ENCODE assay signal across 1 cellular context in the genomic region with DNA sequence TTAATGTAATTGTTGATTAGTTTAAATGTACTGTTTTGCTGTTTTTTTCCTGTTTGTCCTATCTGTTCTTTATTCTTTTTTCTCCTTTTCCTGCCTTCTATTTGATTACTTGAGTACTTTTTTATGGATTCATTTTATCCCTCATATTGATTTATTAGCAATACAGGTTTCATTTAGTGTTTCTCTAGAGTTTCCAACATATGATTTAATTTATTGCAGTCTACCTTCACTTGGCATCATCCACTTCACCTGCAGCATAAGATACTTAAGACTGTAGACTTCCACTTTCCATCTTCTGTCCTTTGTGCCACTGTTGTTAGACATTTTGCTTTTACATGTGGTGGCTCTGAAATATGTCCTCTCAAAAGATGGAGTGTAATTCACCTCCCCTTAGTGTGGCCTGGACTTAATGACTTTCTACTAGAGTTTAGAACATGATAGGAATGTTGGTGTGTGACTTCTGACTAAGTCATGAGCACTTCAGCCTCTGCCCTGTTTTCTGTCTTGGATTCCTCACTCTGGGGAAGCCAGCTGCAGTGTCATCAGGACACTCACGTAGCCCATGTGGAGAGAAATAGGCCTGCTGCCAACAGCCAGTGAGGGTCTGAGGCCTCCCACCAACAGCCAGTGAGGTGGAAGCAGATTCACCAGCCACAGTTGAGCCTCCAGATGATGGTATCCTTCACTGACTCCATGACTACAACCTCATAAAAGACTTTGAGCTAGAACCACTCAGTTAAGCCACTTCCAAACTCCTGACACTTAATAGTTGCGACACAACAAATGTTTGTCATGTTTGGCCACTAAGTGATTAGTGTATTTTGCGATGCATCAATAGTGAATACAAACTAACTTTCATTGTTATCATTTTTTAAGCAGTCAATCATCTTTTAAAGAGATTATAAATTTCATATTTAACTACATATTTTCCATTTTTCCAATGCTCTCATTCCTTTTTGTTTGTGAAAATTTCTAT.
TF ChIP-seq lines count a peak whose summit lies in the region.

No MANE protein-coding gene starts in this region.

TF ChIP-seq in K562, 482 proteins besides CTCF, POLR2A, EP300 and RAD21 (continued from another document and continues in another):
- TF ChIP-seq TBP (optimal IDR thresholded peaks at IDR 0.05; ENCODE audit: low read depth, low read length) (no peak), ZNF282 (CRISPR knock-in tag; IDR thresholded peaks at IDR 0.05) (no peak), FOXM1 (IDR thresholded peaks at IDR 0.05; ENCODE audit: low read depth) (no peak), FOXM1 (CRISPR knock-in tag; IDR thresholded peaks at IDR 0.05; ENCODE audit: low read depth) (no peak), ZNF239 (CRISPR knock-in tag; IDR thresholded peaks at IDR 0.05) (no peak), GATAD2A (IDR thresholded peaks at IDR 0.05) (no peak), STAT5B (CRISPR knock-in tag; IDR thresholded peaks at IDR 0.05) (no peak), ZC3H4 (CRISPR knock-in tag; IDR thresholded peaks at IDR 0.05; ENCODE audit: borderline replicate concordance) (no peak), ZNF57 (CRISPR knock-in tag; IDR thresholded peaks at IDR 0.05) (peak; percentile 74; the same call in 1 of the 2 replicates), MEIS2 (IDR thresholded peaks at IDR 0.05; ENCODE audit: partially characterized antibody) (no peak), NR2F6 (CRISPR knock-in tag; IDR thresholded peaks at IDR 0.05) (no peak), ZNF830 (CRISPR knock-in tag; IDR thresholded peaks at IDR 0.05) (0 out of 2 replicates have a peak, but pooled peaks have one; percentile 11), MNT (conservative IDR thresholded peaks at IDR 0.05) (no peak; a peak in 1 of 4 replicates), SIX5 (IDR thresholded peaks at IDR 0.05; ENCODE audit: borderline replicate concordance in 1 of 2, insufficient read depth in 1 of 2, low read depth in 1 of 2, low read length in 2 of 2) (no peak), CBFA2T2 (conservative IDR thresholded peaks at IDR 0.05) (no peak), ZBTB8A (IDR thresholded peaks at IDR 0.05; ENCODE audit: partially characterized antibody) (no peak), ARNT (IDR thresholded peaks at IDR 0.05) (no peak), ZSCAN32 (CRISPR knock-in tag; IDR thresholded peaks at IDR 0.05) (no peak), ZNF41 (CRISPR knock-in tag; conservative IDR thresholded peaks at IDR 0.05) (peak; percentile 60; the same call in 1 of the 2 replicates), RBM34 (IDR thresholded peaks at IDR 0.05; ENCODE audit: borderline replicate concordance, insufficient read depth, low read length) (no peak), RHOXF2B (CRISPR knock-in tag; conservative IDR thresholded peaks at IDR 0.05) (peak; percentile 95), ZNF655 (CRISPR knock-in tag; IDR thresholded peaks at IDR 0.05) (no peak), NCOA2 (IDR thresholded peaks at IDR 0.05; ENCODE audit: partially characterized antibody in 2 of 2) (no peak), ZBTB34 (CRISPR knock-in tag; IDR thresholded peaks at IDR 0.05) (no peak), SFPQ (IDR thresholded peaks at IDR 0.05; ENCODE audit: low read depth, low read length) (no peak), DPF2 (IDR thresholded peaks at IDR 0.05) (no peak), CEBPZ (IDR thresholded peaks at IDR 0.05; ENCODE audit: borderline replicate concordance, low read depth, low read length) (no peak), DNMT1 (IDR thresholded peaks at IDR 0.05) (no peak)
- TF ChIP-seq, protein P1, sequence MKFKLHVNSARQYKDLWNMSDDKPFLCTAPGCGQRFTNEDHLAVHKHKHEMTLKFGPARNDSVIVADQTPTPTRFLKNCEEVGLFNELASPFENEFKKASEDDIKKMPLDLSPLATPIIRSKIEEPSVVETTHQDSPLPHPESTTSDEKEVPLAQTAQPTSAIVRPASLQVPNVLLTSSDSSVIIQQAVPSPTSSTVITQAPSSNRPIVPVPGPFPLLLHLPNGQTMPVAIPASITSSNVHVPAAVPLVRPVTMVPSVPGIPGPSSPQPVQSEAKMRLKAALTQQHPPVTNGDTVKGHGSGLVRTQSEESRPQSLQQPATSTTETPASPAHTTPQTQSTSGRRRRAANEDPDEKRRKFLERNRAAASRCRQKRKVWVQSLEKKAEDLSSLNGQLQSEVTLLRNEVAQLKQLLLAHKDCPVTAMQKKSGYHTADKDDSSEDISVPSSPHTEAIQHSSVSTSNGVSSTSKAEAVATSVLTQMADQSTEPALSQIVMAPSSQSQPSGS (CRISPR knock-in tag; IDR thresholded peaks at IDR 0.05): no peak
- TF ChIP-seq, protein P2, sequence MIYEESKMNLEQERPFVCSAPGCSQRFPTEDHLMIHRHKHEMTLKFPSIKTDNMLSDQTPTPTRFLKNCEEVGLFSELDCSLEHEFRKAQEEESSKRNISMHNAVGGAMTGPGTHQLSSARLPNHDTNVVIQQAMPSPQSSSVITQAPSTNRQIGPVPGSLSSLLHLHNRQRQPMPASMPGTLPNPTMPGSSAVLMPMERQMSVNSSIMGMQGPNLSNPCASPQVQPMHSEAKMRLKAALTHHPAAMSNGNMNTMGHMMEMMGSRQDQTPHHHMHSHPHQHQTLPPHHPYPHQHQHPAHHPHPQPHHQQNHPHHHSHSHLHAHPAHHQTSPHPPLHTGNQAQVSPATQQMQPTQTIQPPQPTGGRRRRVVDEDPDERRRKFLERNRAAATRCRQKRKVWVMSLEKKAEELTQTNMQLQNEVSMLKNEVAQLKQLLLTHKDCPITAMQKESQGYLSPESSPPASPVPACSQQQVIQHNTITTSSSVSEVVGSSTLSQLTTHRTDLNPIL (CRISPR knock-in tag; IDR thresholded peaks at IDR 0.05): no peak
- TF ChIP-seq, protein P3, sequence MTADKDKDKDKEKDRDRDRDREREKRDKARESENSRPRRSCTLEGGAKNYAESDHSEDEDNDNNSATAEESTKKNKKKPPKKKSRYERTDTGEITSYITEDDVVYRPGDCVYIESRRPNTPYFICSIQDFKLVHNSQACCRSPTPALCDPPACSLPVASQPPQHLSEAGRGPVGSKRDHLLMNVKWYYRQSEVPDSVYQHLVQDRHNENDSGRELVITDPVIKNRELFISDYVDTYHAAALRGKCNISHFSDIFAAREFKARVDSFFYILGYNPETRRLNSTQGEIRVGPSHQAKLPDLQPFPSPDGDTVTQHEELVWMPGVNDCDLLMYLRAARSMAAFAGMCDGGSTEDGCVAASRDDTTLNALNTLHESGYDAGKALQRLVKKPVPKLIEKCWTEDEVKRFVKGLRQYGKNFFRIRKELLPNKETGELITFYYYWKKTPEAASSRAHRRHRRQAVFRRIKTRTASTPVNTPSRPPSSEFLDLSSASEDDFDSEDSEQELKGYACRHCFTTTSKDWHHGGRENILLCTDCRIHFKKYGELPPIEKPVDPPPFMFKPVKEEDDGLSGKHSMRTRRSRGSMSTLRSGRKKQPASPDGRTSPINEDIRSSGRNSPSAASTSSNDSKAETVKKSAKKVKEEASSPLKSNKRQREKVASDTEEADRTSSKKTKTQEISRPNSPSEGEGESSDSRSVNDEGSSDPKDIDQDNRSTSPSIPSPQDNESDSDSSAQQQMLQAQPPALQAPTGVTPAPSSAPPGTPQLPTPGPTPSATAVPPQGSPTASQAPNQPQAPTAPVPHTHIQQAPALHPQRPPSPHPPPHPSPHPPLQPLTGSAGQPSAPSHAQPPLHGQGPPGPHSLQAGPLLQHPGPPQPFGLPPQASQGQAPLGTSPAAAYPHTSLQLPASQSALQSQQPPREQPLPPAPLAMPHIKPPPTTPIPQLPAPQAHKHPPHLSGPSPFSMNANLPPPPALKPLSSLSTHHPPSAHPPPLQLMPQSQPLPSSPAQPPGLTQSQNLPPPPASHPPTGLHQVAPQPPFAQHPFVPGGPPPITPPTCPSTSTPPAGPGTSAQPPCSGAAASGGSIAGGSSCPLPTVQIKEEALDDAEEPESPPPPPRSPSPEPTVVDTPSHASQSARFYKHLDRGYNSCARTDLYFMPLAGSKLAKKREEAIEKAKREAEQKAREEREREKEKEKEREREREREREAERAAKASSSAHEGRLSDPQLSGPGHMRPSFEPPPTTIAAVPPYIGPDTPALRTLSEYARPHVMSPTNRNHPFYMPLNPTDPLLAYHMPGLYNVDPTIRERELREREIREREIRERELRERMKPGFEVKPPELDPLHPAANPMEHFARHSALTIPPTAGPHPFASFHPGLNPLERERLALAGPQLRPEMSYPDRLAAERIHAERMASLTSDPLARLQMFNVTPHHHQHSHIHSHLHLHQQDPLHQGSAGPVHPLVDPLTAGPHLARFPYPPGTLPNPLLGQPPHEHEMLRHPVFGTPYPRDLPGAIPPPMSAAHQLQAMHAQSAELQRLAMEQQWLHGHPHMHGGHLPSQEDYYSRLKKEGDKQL (CRISPR knock-in tag; IDR thresholded peaks at IDR 0.05; ENCODE audit: borderline replicate concordance): no peak
- TF ChIP-seq, protein P4, sequence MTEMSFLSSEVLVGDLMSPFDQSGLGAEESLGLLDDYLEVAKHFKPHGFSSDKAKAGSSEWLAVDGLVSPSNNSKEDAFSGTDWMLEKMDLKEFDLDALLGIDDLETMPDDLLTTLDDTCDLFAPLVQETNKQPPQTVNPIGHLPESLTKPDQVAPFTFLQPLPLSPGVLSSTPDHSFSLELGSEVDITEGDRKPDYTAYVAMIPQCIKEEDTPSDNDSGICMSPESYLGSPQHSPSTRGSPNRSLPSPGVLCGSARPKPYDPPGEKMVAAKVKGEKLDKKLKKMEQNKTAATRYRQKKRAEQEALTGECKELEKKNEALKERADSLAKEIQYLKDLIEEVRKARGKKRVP (CRISPR knock-in tag; IDR thresholded peaks at IDR 0.05): peak; percentile 56; the same call in 1 of the 2 replicates
